Comparison of ENCODE assay signal across 8 cellular contexts in the genomic region with DNA sequence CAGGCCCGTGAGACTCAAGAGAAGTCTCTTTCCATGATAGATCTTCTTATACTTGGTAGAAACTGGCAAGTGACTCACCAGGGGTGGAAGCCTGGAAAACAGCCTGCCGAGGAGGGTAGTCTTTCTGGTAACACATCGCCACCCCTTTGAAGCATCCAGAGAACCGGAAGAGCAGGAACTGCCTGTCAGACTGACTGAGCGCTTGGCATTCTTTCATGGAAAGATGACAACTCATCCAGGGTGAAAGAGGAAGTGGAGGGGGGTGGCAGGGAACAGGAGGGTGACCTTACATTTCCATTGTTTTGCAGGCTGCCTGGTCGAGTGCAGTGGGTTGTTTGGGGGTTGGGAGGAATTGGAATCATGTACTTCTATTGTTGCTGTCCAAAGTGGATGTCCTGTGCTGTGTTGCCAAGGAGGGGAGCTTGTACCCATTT. TPM values are rescaled to one million over a fixed set of nuclear protein-coding genes. Genes with fewer than 3 reads are reported as not detected.
DNase-seq lines count a peak whose midpoint lies in the region; ATAC-seq lines count a peak whose summit lies in the region.

No MANE protein-coding gene starts in this region.

- H3K36me3 Mint-ChIP-seq in activated naive CD8-positive, alpha-beta T cell treated with anti-CD3 and anti-CD28 coated beads for 36 hours = peaks cover 75% of the 10 kb centered on the region

- peak; percentile 69 for DNase-seq in CD1c-positive myeloid dendritic cell (ENCODE audit: extremely low spot score)
- DNase-seq in NCI-H2029 (lab: John Stamatoyannopoulos, UW) = peak; percentile 97
- peak; percentile 70 for DNase-seq in activated naive CD8-positive, alpha-beta T cell treated with anti-CD3 and anti-CD28 coated beads for 36 hours
- peak; percentile 62 for DNase-seq in iPS-NIHi11 (ENCODE audit: low spot score)
- DNase-seq in stimulated activated naive CD8-positive, alpha-beta T cell treated with anti-CD3 and anti-CD28 coated beads, Interleukin-15, Interleukin-2, amounts not matched to agents 100 U/mL and 50 U/mL, for 24 hours = peak; percentile 62
- no peak for DNase-seq in cerebellar nuclear complex (lab: John Stamatoyannopoulos, UW)
- no peak for DNase-seq in activated gamma-delta T cell (lab: John Stamatoyannopoulos, UW)

- H3K9me3 Mint-ChIP-seq in activated naive CD8-positive, alpha-beta T cell treated with anti-CD3 and anti-CD28 coated beads for 36 hours = no peaks in the 10 kb centered on the region

- peak overlapping the region; percentile 93 for H3K27ac Mint-ChIP-seq in activated naive CD8-positive, alpha-beta T cell treated with anti-CD3 and anti-CD28 coated beads for 36 hours

- no peaks in the 10 kb centered on the region for H3K27me3 Mint-ChIP-seq in activated naive CD8-positive, alpha-beta T cell treated with anti-CD3 and anti-CD28 coated beads for 36 hours

- peak; percentile 75 for ATAC-seq in stimulated activated naive CD8-positive, alpha-beta T cell treated with anti-CD3 and anti-CD28 coated beads, Interleukin-15, Interleukin-2, amounts not matched to agents 100 U/mL and 50 U/mL, for 24 hours
- no peak for ATAC-seq in GM18520 (IDR thresholded peaks at IDR 0.05; ENCODE audit: unreplicated experiment)

- peak overlapping the region; percentile 69 for H3K4me3 Mint-ChIP-seq in activated naive CD8-positive, alpha-beta T cell treated with anti-CD3 and anti-CD28 coated beads for 36 hours

- peaks cover 84% of the 10 kb centered on the region for H3K4me1 Mint-ChIP-seq in activated naive CD8-positive, alpha-beta T cell treated with anti-CD3 and anti-CD28 coated beads for 36 hours

RNA-seq across cellular contexts. Expression of a gene that starts 34.5 kb away (rescaled TPM):
- 100 to 1,000 TPM; 176 to 177 TPM for total RNA-seq in activated naive CD8-positive, alpha-beta T cell treated with anti-CD3 and anti-CD28 coated beads for 36 hours

Comparison
In these comparisons a context has a peak if more than half of its experiments do, and no peak if none do; other contexts are left out.
1. DNase-seq: peak in CD1c-positive myeloid dendritic cell (single experiment), NCI-H2029 (single experiment), activated naive CD8-positive, alpha-beta T cell treated with anti-CD3 and anti-CD28 coated beads for 36 hours (single experiment), iPS-NIHi11 (single experiment) and stimulated activated naive CD8-positive, alpha-beta T cell treated with anti-CD3 and anti-CD28 coated beads, Interleukin-15, Interleukin-2, amounts not matched to agents 100 U/mL and 50 U/mL, for 24 hours (single experiment); none in cerebellar nuclear complex (0 of 2) and activated gamma-delta T cell (single experiment).